7 cellular contexts compared by ENCODE assay signal in genomic region chr16:78696797-78697196, GRCh38.
"Had no signal": no experiment of that assay in that cellular context is flagged by ENCODE, and none has a peak within 500 bp of the region (broad histone marks: within the 10 kb centered on the region; RNA-seq: fewer than 3 reads in every experiment).

No MANE protein-coding gene starts in this region.

- ATAC-seq: HepG2 had no signal

- H3K27ac ChIP-seq: HL-60, KMS-11 had no signal

- H3K9ac ChIP-seq: KMS-11 had no signal

- FAIRE-seq: HepG2, HTR-8/SVneo had no signal

- H3K4me2 ChIP-seq: KMS-11 had no signal

- DNase-seq: IMR-90, KBM-7, KG1 had no signal
